1 cellular context compared by ENCODE assay signal in the genomic region with DNA sequence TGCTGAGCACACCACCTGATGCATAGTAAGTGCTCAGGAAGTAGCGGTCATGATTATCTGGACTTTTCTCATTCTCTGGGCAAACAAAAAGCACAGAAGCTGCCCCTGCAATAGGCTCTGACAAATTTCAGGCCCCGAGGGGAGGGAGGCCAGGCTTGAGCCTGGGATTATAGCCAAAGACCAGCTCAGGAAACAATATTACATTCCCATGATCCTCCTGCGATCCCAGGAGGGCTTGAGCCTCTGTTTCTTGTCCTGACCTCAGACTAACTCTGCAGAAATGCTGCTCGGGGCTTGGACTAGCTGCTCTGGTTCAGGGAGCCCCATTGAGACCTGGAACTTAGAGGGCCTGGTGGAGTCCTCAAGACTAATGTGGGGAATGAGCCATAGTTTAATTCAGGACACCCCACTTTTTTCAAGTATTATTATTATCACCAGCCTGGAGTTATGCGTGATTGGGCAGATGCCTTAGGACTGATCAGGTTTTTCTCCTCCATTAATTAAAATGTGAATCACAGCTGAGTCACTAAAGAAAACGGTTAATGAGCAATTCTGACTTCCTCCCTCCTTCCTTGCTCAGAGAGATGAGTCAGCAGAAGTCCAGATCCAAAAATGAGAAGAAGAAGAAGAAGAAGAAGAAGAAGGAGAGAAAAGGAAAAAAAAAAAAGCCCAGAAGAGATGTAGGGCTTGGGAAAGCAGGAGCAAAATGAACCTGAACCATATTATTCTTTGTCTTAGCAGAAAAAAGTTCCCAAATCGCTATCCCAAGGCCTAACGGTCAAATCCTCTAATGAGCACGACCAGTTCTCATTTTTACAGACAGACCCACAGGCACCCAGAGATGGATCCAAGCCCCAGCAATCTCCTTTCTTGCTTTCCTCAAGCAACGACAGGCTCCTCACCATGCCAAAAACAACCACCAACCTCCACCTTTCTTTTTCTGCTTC.
TF ChIP-seq lines count a peak whose summit lies in the region.

No MANE protein-coding gene starts in this region.

TF ChIP-seq in K562, 482 proteins besides CTCF, POLR2A, EP300 and RAD21 (continued from another document):
- TF ChIP-seq, protein P1, sequence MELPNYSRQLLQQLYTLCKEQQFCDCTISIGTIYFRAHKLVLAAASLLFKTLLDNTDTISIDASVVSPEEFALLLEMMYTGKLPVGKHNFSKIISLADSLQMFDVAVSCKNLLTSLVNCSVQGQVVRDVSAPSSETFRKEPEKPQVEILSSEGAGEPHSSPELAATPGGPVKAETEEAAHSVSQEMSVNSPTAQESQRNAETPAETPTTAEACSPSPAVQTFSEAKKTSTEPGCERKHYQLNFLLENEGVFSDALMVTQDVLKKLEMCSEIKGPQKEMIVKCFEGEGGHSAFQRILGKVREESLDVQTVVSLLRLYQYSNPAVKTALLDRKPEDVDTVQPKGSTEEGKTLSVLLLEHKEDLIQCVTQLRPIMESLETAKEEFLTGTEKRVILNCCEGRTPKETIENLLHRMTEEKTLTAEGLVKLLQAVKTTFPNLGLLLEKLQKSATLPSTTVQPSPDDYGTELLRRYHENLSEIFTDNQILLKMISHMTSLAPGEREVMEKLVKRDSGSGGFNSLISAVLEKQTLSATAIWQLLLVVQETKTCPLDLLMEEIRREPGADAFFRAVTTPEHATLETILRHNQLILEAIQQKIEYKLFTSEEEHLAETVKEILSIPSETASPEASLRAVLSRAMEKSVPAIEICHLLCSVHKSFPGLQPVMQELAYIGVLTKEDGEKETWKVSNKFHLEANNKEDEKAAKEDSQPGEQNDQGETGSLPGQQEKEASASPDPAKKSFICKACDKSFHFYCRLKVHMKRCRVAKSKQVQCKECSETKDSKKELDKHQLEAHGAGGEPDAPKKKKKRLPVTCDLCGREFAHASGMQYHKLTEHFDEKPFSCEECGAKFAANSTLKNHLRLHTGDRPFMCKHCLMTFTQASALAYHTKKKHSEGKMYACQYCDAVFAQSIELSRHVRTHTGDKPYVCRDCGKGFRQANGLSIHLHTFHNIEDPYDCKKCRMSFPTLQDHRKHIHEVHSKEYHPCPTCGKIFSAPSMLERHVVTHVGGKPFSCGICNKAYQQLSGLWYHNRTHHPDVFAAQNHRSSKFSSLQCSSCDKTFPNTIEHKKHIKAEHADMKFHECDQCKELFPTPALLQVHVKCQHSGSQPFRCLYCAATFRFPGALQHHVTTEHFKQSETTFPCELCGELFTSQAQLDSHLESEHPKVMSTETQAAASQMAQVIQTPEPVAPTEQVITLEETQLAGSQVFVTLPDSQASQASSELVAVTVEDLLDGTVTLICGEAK (IDR thresholded peaks at IDR 0.05), result peak; percentile 26; the same call in 1 of the 2 replicates
- TF ChIP-seq, protein P1 (CRISPR knock-in tag; IDR thresholded peaks at IDR 0.05), result no peak
TF ChIP-seq in K562: peak in this region for 33.
